1 cellular context compared by ENCODE assay signal in genomic region chr14:58805605-58806358, GRCh38.
TF ChIP-seq lines count a peak whose summit lies in the region.

No MANE protein-coding gene starts in this region.

TF ChIP-seq in HEK293, 187 proteins besides CTCF, POLR2A, EP300 and RAD21 (continued from another document):
- TF ChIP-seq INSM2 (tag by site-specific recombination; IDR thresholded peaks at IDR 0.05) (peak; percentile 21; the same call in 1 of the 2 replicates), FEZF1 (tag by site-specific recombination; IDR thresholded peaks at IDR 0.05) (peak; percentile 81), ZNF18 (tag by site-specific recombination; IDR thresholded peaks at IDR 0.05) (peak; percentile 33; the same call in 1 of the 2 replicates), ZBTB8A (tag by site-specific recombination; IDR thresholded peaks at IDR 0.05) (peak; percentile 30; the same call in 1 of the 2 replicates), ZNF629 (tag by site-specific recombination; IDR thresholded peaks at IDR 0.05) (peak; percentile 68), ZNF580 (tag by site-specific recombination; IDR thresholded peaks at IDR 0.05) (peak; percentile 70; the same call in 1 of the 2 replicates), ZNF398 (tag by site-specific recombination; IDR thresholded peaks at IDR 0.05) (peak; percentile 26; the same call in 1 of the 2 replicates), ZNF707 (tag by site-specific recombination; IDR thresholded peaks at IDR 0.05) (no peak), IKZF3 (tag by site-specific recombination; IDR thresholded peaks at IDR 0.05) (peak; percentile 49; the same call in 1 of the 2 replicates), HOXA7 (CRISPR knock-in tag; IDR thresholded peaks at IDR 0.05; ENCODE audit: borderline replicate concordance) (no peak), ZNF558 (tag by site-specific recombination; IDR thresholded peaks at IDR 0.05) (peak; percentile 70; the same call in 1 of the 2 replicates), ZNF132 (tag by site-specific recombination; IDR thresholded peaks at IDR 0.05; ENCODE audit: borderline replicate concordance) (no peak)
